11 cellular contexts compared by ENCODE assay signal in genomic region chr12:5441497-5442236, GRCh38. TPM values are rescaled to one million over a fixed set of nuclear protein-coding genes. Genes with fewer than 3 reads are reported as not detected.
A peak's percentile ranks its signal among the peaks of the same experiment; 100 is the strongest.
DNase-seq lines count a peak whose midpoint lies in the region; TF ChIP-seq lines count a peak whose summit lies in the region.
"Had no signal": no experiment of that assay in that cellular context is flagged by ENCODE, and none has a peak within 500 bp of the region (broad histone marks: within the 10 kb centered on the region; RNA-seq: fewer than 3 reads in every experiment).

No MANE protein-coding gene starts in this region.

- peaks cover 49 to 83% of the 10 kb centered on the region in 2 experiments for H3K27me3 ChIP-seq in mesenchymal stem cell (ENCODE audit: control insufficient read depth in 1 of 2, insufficient read depth in 1 of 2, low read length in 2 of 2)
- H3K27me3 ChIP-seq in uterus: no peaks in the 10 kb centered on the region
- H3K27me3 ChIP-seq in ascending aorta: no peaks in the 10 kb centered on the region

- no peak overlapping the region for H3K18ac ChIP-seq in mesenchymal stem cell (ENCODE audit: low read depth in 1 of 2, low read length in 2 of 2)

- H3K4me3 ChIP-seq in mesenchymal stem cell (ENCODE audit: insufficient read depth in 1 of 2, low read depth in 1 of 2, low read length in 2 of 2): no peak overlapping the region
- H3K4me3 ChIP-seq in uterus: no peak overlapping the region
- H3K4me3 ChIP-seq in ascending aorta: no peak overlapping the region
- H3K4me3 ChIP-seq: skin epidermis, transverse colon had no signal

- intact Hi-C loops in uterus (cut with DNase I; ENCODE audit: low total_unique reads): no loop called here
- intact Hi-C loops in ascending aorta (cut with DNase I): loop anchor here (2.0 to 5.0 kb wide), 2 partner anchors 13 to 269 kb away; no protein-coding TSS in a partner anchor

- DNase-seq in DMS79 (lab: John Stamatoyannopoulos, UW): peak; percentile 28
- peak; percentile 95 for DNase-seq in astrocyte of the hippocampus (ENCODE audit: low read depth, low spot score)
- DNase-seq in mesenchymal stem cell: peak; percentile 42
- DNase-seq in GM10266 (ENCODE audit: extremely low spot score): no peak
- no peak for DNase-seq in uterus
- DNase-seq in NAMALWA (ENCODE audit: low spot score): no peak
- no peak for DNase-seq in ascending aorta (ENCODE audit: low spot score in 2 of 2)
- DNase-seq: naive thymus-derived CD8-positive, alpha-beta T cell; transverse colon had no signal

- no peak overlapping the region for H3K14ac ChIP-seq in mesenchymal stem cell (ENCODE audit: low read length in 2 of 2)

- no peak overlapping the region for H2BK12ac ChIP-seq in mesenchymal stem cell (ENCODE audit: low read length in 2 of 2)

- H3K36me3 ChIP-seq in mesenchymal stem cell (ENCODE audit: control insufficient read depth in 1 of 2, insufficient read depth in 2 of 2, low read depth in 1 of 2, low read length in 2 of 2): no peaks in the 10 kb centered on the region
- no peaks in the 10 kb centered on the region for H3K36me3 ChIP-seq in uterus
- no peaks in the 10 kb centered on the region for H3K36me3 ChIP-seq in ascending aorta
- H3K36me3 ChIP-seq: transverse colon had no signal

- no peak for TF ChIP-seq POLR2A in uterus (IDR thresholded peaks at IDR 0.05)

- H2BK5ac ChIP-seq in mesenchymal stem cell (ENCODE audit: low read depth, low read length, poor library complexity, severe bottlenecking): no peak overlapping the region

- H2AK5ac ChIP-seq in mesenchymal stem cell (ENCODE audit: low read length, severe bottlenecking): no peak overlapping the region

- WGBS in mesenchymal stem cell: 70% methylated on average over 10 of the region's 10 CpGs

- H4K8ac ChIP-seq in mesenchymal stem cell (ENCODE audit: low read length): no peak overlapping the region

- H3K23ac ChIP-seq in mesenchymal stem cell (ENCODE audit: low read length in 2 of 2): no peak overlapping the region

- peak; percentile 24; the same call in 1 of the 2 replicates for TF ChIP-seq RAD21 in Ishikawa (IDR thresholded peaks at IDR 0.05; ENCODE audit: low read depth)

- peaks cover 6% of the 10 kb centered on the region for H3K4me1 ChIP-seq in mesenchymal stem cell (ENCODE audit: control insufficient read depth, insufficient read depth, low read depth, low read length)
- no peaks in the 10 kb centered on the region for H3K4me1 ChIP-seq in uterus
- H3K4me1 ChIP-seq in ascending aorta: peaks cover 2 to 27% of the 10 kb centered on the region in 2 donors

- H4K91ac ChIP-seq in mesenchymal stem cell (ENCODE audit: low read length): no peak overlapping the region

- no peak overlapping the region for H2BK15ac ChIP-seq in mesenchymal stem cell (ENCODE audit: low read depth, poor library complexity, severe bottlenecking)

- TF ChIP-seq CTCF in GM10266 (IDR thresholded peaks at IDR 0.05; ENCODE audit: control insufficient read depth, insufficient read depth, low read depth, missing control alignments) (no peak), uterus (IDR thresholded peaks at IDR 0.05) (no peak), ascending aorta (IDR thresholded peaks at IDR 0.05) (no peak)

- no peaks in the 10 kb centered on the region for H3K79me1 ChIP-seq in mesenchymal stem cell (replicated peaks; ENCODE audit: low read length, poor library complexity, severe bottlenecking)

- H3K27ac ChIP-seq in mesenchymal stem cell (ENCODE audit: low read length, poor library complexity, severe bottlenecking): no peak overlapping the region
- no peak overlapping the region for H3K27ac ChIP-seq in uterus
- H3K27ac ChIP-seq in ascending aorta: no peak overlapping the region
- H3K27ac ChIP-seq: skin epidermis, transverse colon had no signal

- H3K4me2 ChIP-seq in mesenchymal stem cell (ENCODE audit: low read length, poor library complexity, severe bottlenecking): no peak overlapping the region

- no peaks in the 10 kb centered on the region for H3K9me3 ChIP-seq in mesenchymal stem cell (ENCODE audit: control insufficient read depth, low read length)
- no peaks in the 10 kb centered on the region for H3K9me3 ChIP-seq in uterus
- H3K9me3 ChIP-seq in ascending aorta: no peaks in the 10 kb centered on the region
- H3K9me3 ChIP-seq: transverse colon had no signal

- no peak overlapping the region for H2AFZ ChIP-seq in mesenchymal stem cell (ENCODE audit: low read depth, low read length)

- peak; percentile 94 for TF ChIP-seq EP300 in Ishikawa (IDR thresholded peaks at IDR 0.05; ENCODE audit: borderline replicate concordance)

- no peak overlapping the region for H3K9ac ChIP-seq in mesenchymal stem cell (ENCODE audit: low read length)

- H2BK120ac ChIP-seq in mesenchymal stem cell (ENCODE audit: low read depth, low read length): no peak overlapping the region

- no peak overlapping the region for H3K4ac ChIP-seq in mesenchymal stem cell (ENCODE audit: low read depth in 1 of 2, low read length in 2 of 2)

TF ChIP-seq in Ishikawa, 13 proteins besides CTCF, POLR2A, EP300 and RAD21:
- TF ChIP-seq NFIC (IDR thresholded peaks at IDR 0.05) (peak; percentile 91), TEAD4 (IDR thresholded peaks at IDR 0.05) (peak; percentile 98), EGR1 (IDR thresholded peaks at IDR 0.05) (no peak), YY1 (IDR thresholded peaks at IDR 0.05; ENCODE audit: low read depth) (no peak), USF1 (IDR thresholded peaks at IDR 0.05) (peak; percentile 56), REST (IDR thresholded peaks at IDR 0.05; ENCODE audit: low read depth) (no peak), TCF12 (IDR thresholded peaks at IDR 0.05; ENCODE audit: low read depth) (peak; percentile 90), TAF1 (IDR thresholded peaks at IDR 0.05; ENCODE audit: low read depth) (no peak), CEBPB (IDR thresholded peaks at IDR 0.05) (no peak), CREB1 (IDR thresholded peaks at IDR 0.05; ENCODE audit: low read depth) (no peak), FOXM1 (IDR thresholded peaks at IDR 0.05; ENCODE audit: borderline replicate concordance, low read depth) (peak; percentile 58; the same call in 1 of the 2 replicates), ZBTB7A (IDR thresholded peaks at IDR 0.05; ENCODE audit: low read depth) (no peak)
- TF ChIP-seq, protein P1, sequence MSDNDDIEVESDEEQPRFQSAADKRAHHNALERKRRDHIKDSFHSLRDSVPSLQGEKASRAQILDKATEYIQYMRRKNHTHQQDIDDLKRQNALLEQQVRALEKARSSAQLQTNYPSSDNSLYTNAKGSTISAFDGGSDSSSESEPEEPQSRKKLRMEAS (IDR thresholded peaks at IDR 0.05): peak; percentile 62; the same call in 1 of the 2 replicates

RNA-seq across cellular contexts. Expression of gene NTF3, which starts 9.8 kb away (rescaled TPM):
- 7.4 TPM for polyA plus RNA-seq in mesenchymal stem cell (2013, experiment 1 of 2)
- 7.6 TPM for polyA plus RNA-seq in mesenchymal stem cell (2013, experiment 2 of 2)
- total RNA-seq in uterus (1 to 10 TPM in 2 of 4 donors, under 1 TPM in 1, not detected in 1; 0.26 to 7.1 (median 3.5) TPM), ascending aorta (58.9 TPM)
- total RNA-seq: naive thymus-derived CD8-positive, alpha-beta T cell had no signal
- polyA plus RNA-seq: naive thymus-derived CD8-positive, alpha-beta T cell had no signal

Comparison
In these comparisons a context has a peak if more than half of its experiments do, and no peak if none do; other contexts are left out.
1. DNase-seq: peak in DMS79 (single experiment), astrocyte of the hippocampus (single experiment) and mesenchymal stem cell (single experiment); none in GM10266 (single experiment), uterus (0 of 2), NAMALWA (single experiment) and ascending aorta (0 of 2).